In genomic region chr13:78978381-78978998, GRCh38 we compare ENCODE assay signal across 8 cellular contexts.
DNase-seq lines count a peak whose midpoint lies in the region; ATAC-seq and TF ChIP-seq lines count a peak whose summit lies in the region.

No MANE protein-coding gene starts in this region.

- peak; percentile 63 to 76 for TF ChIP-seq CTCF in right atrium auricular region (IDR thresholded peaks at IDR 0.05)

- peak; percentile 95 for ATAC-seq in GM19452 (IDR thresholded peaks at IDR 0.05; ENCODE audit: unreplicated experiment)
- peak; percentile 96 for ATAC-seq in HG03354 (IDR thresholded peaks at IDR 0.05; ENCODE audit: poor library complexity, severe bottlenecking, unreplicated experiment)

- no peak overlapping the region for H3K27ac ChIP-seq in right atrium auricular region

- no peak overlapping the region for H3K27ac Mint-ChIP-seq in activated T-helper 1 cell treated with anti-CD3 and anti-CD28 coated beads, Interleukin-12 subunit alpha, Interleukin-12 subunit beta, Interleukin-2, Interleukin-4 antibody, amounts not matched to agents 30 ng/mL and 10 ng/mL and 1 ng/mL, durations not matched to agents 14 hours and 24 hours and 36 hours

- H3K36me3 Mint-ChIP-seq in activated T-helper 1 cell treated with anti-CD3 and anti-CD28 coated beads, Interleukin-12 subunit alpha, Interleukin-12 subunit beta, Interleukin-2, Interleukin-4 antibody, amounts not matched to agents 30 ng/mL and 10 ng/mL and 1 ng/mL, durations not matched to agents 14 hours and 24 hours and 36 hours (ENCODE audit: low read depth) = no peaks in the 10 kb centered on the region

- DNase-seq in NOMO-1 treated with DMSO at 0.1 percent for 48 hours (lab: John Stamatoyannopoulos, UW; ENCODE audit: unreplicated experiment) (peak; percentile 58), NOMO-1 treated with dmso at 0.1 percent for 144 hours (lab: John Stamatoyannopoulos, UW; ENCODE audit: unreplicated experiment) (no peak), NCI-H446 (lab: John Stamatoyannopoulos, UW) (peak; percentile 15 to 50), right atrium auricular region (ENCODE audit: low spot score) (no peak), skeletal muscle cell (ENCODE audit: low read depth) (peak; percentile 22)
- DNase-seq in activated T-helper 1 cell treated with anti-CD3 and anti-CD28 coated beads, Interleukin-12 subunit alpha, Interleukin-12 subunit beta, Interleukin-2, Interleukin-4 antibody, amounts not matched to agents 30 ng/mL and 10 ng/mL and 1 ng/mL, durations not matched to agents 14 hours and 24 hours and 36 hours (ENCODE audit: low spot score) = peak; percentile 4

- H3K27me3 Mint-ChIP-seq in activated T-helper 1 cell treated with anti-CD3 and anti-CD28 coated beads, Interleukin-12 subunit alpha, Interleukin-12 subunit beta, Interleukin-2, Interleukin-4 antibody, amounts not matched to agents 30 ng/mL and 10 ng/mL and 1 ng/mL, durations not matched to agents 14 hours and 24 hours and 36 hours (ENCODE audit: insufficient read depth) = peaks cover 12% of the 10 kb centered on the region

- H3K36me3 ChIP-seq in right atrium auricular region = no peaks in the 10 kb centered on the region

- H3K4me1 Mint-ChIP-seq in activated T-helper 1 cell treated with anti-CD3 and anti-CD28 coated beads, Interleukin-12 subunit alpha, Interleukin-12 subunit beta, Interleukin-2, Interleukin-4 antibody, amounts not matched to agents 30 ng/mL and 10 ng/mL and 1 ng/mL, durations not matched to agents 14 hours and 24 hours and 36 hours (ENCODE audit: low read depth) = no peaks in the 10 kb centered on the region

- H3K27me3 ChIP-seq in right atrium auricular region = no peaks in the 10 kb centered on the region

- intact Hi-C loops in activated T-helper 1 cell treated with anti-CD3 and anti-CD28 coated beads, Interleukin-12 subunit alpha, Interleukin-12 subunit beta, Interleukin-2, Interleukin-4 antibody, amounts not matched to agents 30 ng/mL and 10 ng/mL and 1 ng/mL, durations not matched to agents 14 hours and 24 hours and 36 hours (cut with micrococcal nuclease) = loop anchor here (1.0 to 5.0 kb wide), 4 partner anchors 269 to 841 kb away; partner anchors contain the start of gene POU4F1

- no peaks in the 10 kb centered on the region for H3K4me1 ChIP-seq in right atrium auricular region

- H3K4me3 ChIP-seq in right atrium auricular region = no peak overlapping the region
- H3K4me3 ChIP-seq in skeletal muscle cell (ENCODE audit: low read depth, low read length) = no peak overlapping the region

- no peaks in the 10 kb centered on the region for H3K9me3 Mint-ChIP-seq in activated T-helper 1 cell treated with anti-CD3 and anti-CD28 coated beads, Interleukin-12 subunit alpha, Interleukin-12 subunit beta, Interleukin-2, Interleukin-4 antibody, amounts not matched to agents 30 ng/mL and 10 ng/mL and 1 ng/mL, durations not matched to agents 14 hours and 24 hours and 36 hours

- no peak overlapping the region for H3K4me3 Mint-ChIP-seq in activated T-helper 1 cell treated with anti-CD3 and anti-CD28 coated beads, Interleukin-12 subunit alpha, Interleukin-12 subunit beta, Interleukin-2, Interleukin-4 antibody, amounts not matched to agents 30 ng/mL and 10 ng/mL and 1 ng/mL, durations not matched to agents 14 hours and 24 hours and 36 hours

- H3K9me3 ChIP-seq in right atrium auricular region = no peaks in the 10 kb centered on the region

Comparison
In these comparisons a context has a peak if more than half of its experiments do, and no peak if none do; other contexts are left out.
1. DNase-seq: peak in NOMO-1 treated with DMSO at 0.1 percent for 48 hours (single experiment), NCI-H446 (2 of 2), activated T-helper 1 cell treated with anti-CD3 and anti-CD28 coated beads, Interleukin-12 subunit alpha, Interleukin-12 subunit beta, Interleukin-2, Interleukin-4 antibody, amounts not matched to agents 30 ng/mL and 10 ng/mL and 1 ng/mL, durations not matched to agents 14 hours and 24 hours and 36 hours (single experiment) and skeletal muscle cell (single experiment); none in NOMO-1 treated with dmso at 0.1 percent for 144 hours (single experiment) and right atrium auricular region (single experiment).